ENCODE assay signal across 13 cellular contexts in genomic region chr12:132487311-132487741, GRCh38. TPM values are rescaled to one million over a fixed set of nuclear protein-coding genes. Genes with fewer than 3 reads are reported as not detected.
DNase-seq lines count a peak whose midpoint lies in the region; ATAC-seq, FAIRE-seq and TF ChIP-seq lines count a peak whose summit lies in the region.
"Had no signal": no experiment of that assay in that cellular context is flagged by ENCODE, and none has a peak within 500 bp of the region (broad histone marks: within the 10 kb centered on the region; RNA-seq: fewer than 3 reads in every experiment).

No MANE protein-coding gene starts in this region.

- FAIRE-seq in HepG2 (lab: Jason Lieb, UNC) = no peak
- FAIRE-seq: A549 had no signal

- H3K4me1 ChIP-seq in BLaER1 (peaks cover 85% of the 10 kb centered on the region), HepG2 (ENCODE audit: insufficient read depth, low read length) (peaks cover 27% of the 10 kb centered on the region)

- H3K4me3 ChIP-seq in BLaER1 = no peak overlapping the region
- H3K4me3 ChIP-seq in HepG2 (replicated peaks in 1 of 3; ENCODE audit: insufficient read depth in 1 of 3, low read depth in 2 of 3, low read length in 3 of 3) = no peak overlapping the region
- H3K4me3 ChIP-seq: A549, smooth muscle cell had no signal

- H2AFZ ChIP-seq in HepG2 (ENCODE audit: low read length) = no peak overlapping the region

- peak overlapping the region; percentile 91; the same call in 1 of the 2 replicates for H3K27ac ChIP-seq in BLaER1
- no peak overlapping the region for H3K27ac ChIP-seq in HepG2 (ENCODE audit: extremely low read length, insufficient read depth, low read length)
- H3K27ac ChIP-seq: A549 had no signal

- BruUV-seq in HepG2 (replicated peaks; lab: Mats Ljungman, UMichigan) = no TSS peak

- H3K79me2 ChIP-seq in HepG2 (ENCODE audit: insufficient read depth, low read length) = peaks cover 17% of the 10 kb centered on the region

- POLR2A ChIA-PET in HepG2 (lab: Yijun Ruan, JAX) = no interaction called here

- TF ChIP-seq EP300 in HepG2 (IDR thresholded peaks at IDR 0.05; ENCODE audit: low read depth in 2 of 2, low read length in 2 of 2) = no peak
- TF ChIP-seq EP300 in HepG2 (CRISPR knock-in tag; IDR thresholded peaks at IDR 0.05; ENCODE audit: borderline replicate concordance) = no peak

- no peak for TF ChIP-seq POLR2A in HepG2 (IDR thresholded peaks at IDR 0.05; ENCODE audit: insufficient read depth in 1 of 2, low read depth in 2 of 2, low read length in 2 of 2)

- WGBS in HepG2 (ENCODE audit: low lambda C conversion rate) = 66% methylated on average over 9 of the region's 14 CpGs

- H3K9ac ChIP-seq in BLaER1 (no peak overlapping the region), HepG2 (ENCODE audit: insufficient read depth, low read depth, low read length) (no peak overlapping the region)

- H3K27me3 ChIP-seq in BLaER1 = no peaks in the 10 kb centered on the region
- peaks cover 25 to 67% of the 10 kb centered on the region in 2 experiments for H3K27me3 ChIP-seq in HepG2 (ENCODE audit: control insufficient read depth in 1 of 2, insufficient read depth in 2 of 2, low read length in 2 of 2)

- intact Hi-C loops in HepG2 (cut with micrococcal nuclease; ENCODE audit: unreplicated experiment) = no loop called here

- H3K9me3 ChIP-seq in BLaER1 (no peaks in the 10 kb centered on the region), HepG2 (ENCODE audit: low read length) (no peaks in the 10 kb centered on the region)
- H3K9me3 ChIP-seq: A549 had no signal

- ATAC-seq in HepG2 = no peak
- ATAC-seq in GM18868 (IDR thresholded peaks at IDR 0.05; ENCODE audit: unreplicated experiment) = no peak
- ATAC-seq: A549 had no signal

- H3K36me3 ChIP-seq in BLaER1 = peaks cover 4% of the 10 kb centered on the region; the same call in 1 of the 2 replicates
- peaks cover 0 to 1% of the 10 kb centered on the region in 2 experiments; a peak in 1 of 5 replicates for H3K36me3 ChIP-seq in HepG2 (replicated peaks in 1 of 2; ENCODE audit: control insufficient read depth in 1 of 2, insufficient read depth in 2 of 2, low read length in 2 of 2)

- H4K20me1 ChIP-seq in BLaER1 = peaks cover 21% of the 10 kb centered on the region
- peaks cover 17% of the 10 kb centered on the region for H4K20me1 ChIP-seq in HepG2 (ENCODE audit: insufficient read depth, low read length)

- H3K4me2 ChIP-seq in BLaER1 = peak overlapping the region; percentile 99
- H3K4me2 ChIP-seq in HepG2 (ENCODE audit: low read depth, low read length) = no peak overlapping the region
- H3K4me2 ChIP-seq: A549, smooth muscle cell had no signal

- CTCF ChIA-PET in HepG2 (lab: Yijun Ruan, JAX; ENCODE audit: low intra/inter-chr PET ratio, low total read pairs) = no interaction called here

- in situ Hi-C loops in HepG2 (cut with HindIII; ENCODE audit: extremely low pct_ligation_motif_present, low pct_unique_long_range_greater_than_20kb) = no loop called here

- no peak for TF ChIP-seq RAD21 in HepG2 (CRISPR knock-in tag; IDR thresholded peaks at IDR 0.05)

- TF ChIP-seq CTCF in HepG2 (CRISPR knock-in tag; IDR thresholded peaks at IDR 0.05) = no peak

- DNase-seq in NCI-H345 (lab: John Stamatoyannopoulos, UW) (peak; percentile 21), NCI-H345 treated with DMSO at 0.1 percent for 48 hours (lab: John Stamatoyannopoulos, UW; ENCODE audit: unreplicated experiment) (no peak), NCI-H2171 (lab: John Stamatoyannopoulos, UW) (peak; percentile 71), HepG2 (ENCODE audit: low spot score) (no peak), DMS53 (lab: John Stamatoyannopoulos, UW) (no peak)
- no peak for DNase-seq in stimulated activated naive CD4-positive, alpha-beta T cell (lab: John Stamatoyannopoulos, UW)
- DNase-seq: HCEC 1CT, NCI-H146, SHP77 treated with DMSO at 0.1 percent for 48 hours had no signal

TF ChIP-seq in HepG2, 621 proteins besides CTCF, POLR2A, EP300 and RAD21:
- TF ChIP-seq ZNF549 (CRISPR knock-in tag; IDR thresholded peaks at IDR 0.05) = no peak
- peak; percentile 78 for TF ChIP-seq ZNF263 (CRISPR knock-in tag; IDR thresholded peaks at IDR 0.05)

RNA-seq across cellular contexts. Expression of gene FBRSL1, which starts 2.6 kb away (rescaled TPM):
- total RNA-seq in HepG2 (2016; rRNA removed; fragmentation: Illumina TruSeq; extraction: Trizol) = 3.7 and 7.9 TPM in 2 replicates
- 2.7 and 3.6 TPM in 2 replicates for total RNA-seq in HepG2 (2016; cell fraction: cytosol; rRNA removed; fragmentation: Illumina TruSeq; extraction: Trizol; ENCODE audit: low read depth)
- 5.4 and 6.9 TPM in 2 replicates for total RNA-seq in HepG2 (2016; cell fraction: insoluble cytoplasmic fraction; rRNA removed; fragmentation: Illumina TruSeq; extraction: Trizol)
- 7.0 and 9.3 TPM in 2 replicates for total RNA-seq in HepG2 (2016; cell fraction: membrane; rRNA removed; fragmentation: Illumina TruSeq; extraction: Trizol)
- total RNA-seq in HepG2 (2016; cell fraction: nucleus; rRNA removed; fragmentation: Illumina TruSeq; extraction: Trizol) = 10.9 and 11.0 TPM in 2 replicates
- polyA plus RNA-seq in HepG2 (2011; rRNA removed) = 3.6 and 4.9 TPM in 2 replicates
- polyA plus RNA-seq in HepG2 (2011; cell fraction: cytosol; rRNA removed) = 3.0 and 6.0 TPM in 2 replicates
- 50.9 and 76.3 TPM in 2 replicates for polyA plus RNA-seq in HepG2 (2011; cell fraction: nucleus; rRNA removed)
- 25.5 and 31.0 TPM in 2 replicates for polyA plus RNA-seq in HepG2 (2012)
- polyA plus RNA-seq in HepG2 (2016; cell fraction: cytosol; fragmentation: Illumina TruSeq; extraction: Trizol; ENCODE audit: low read depth) = 5.9 and 6.4 TPM in 2 replicates
- 20.0 and 28.2 TPM in 2 replicates for polyA plus RNA-seq in HepG2 (2016; cell fraction: insoluble cytoplasmic fraction; fragmentation: Illumina TruSeq; extraction: Trizol; ENCODE audit: low read depth)
- polyA plus RNA-seq in HepG2 (2016; cell fraction: membrane; fragmentation: Illumina TruSeq; extraction: Trizol; ENCODE audit: low read depth) = 20.5 and 23.8 TPM in 2 replicates
- 64.1 and 69.3 TPM in 2 replicates for polyA plus RNA-seq in HepG2 (2016; cell fraction: nucleus; fragmentation: Illumina TruSeq; extraction: Trizol; ENCODE audit: insufficient read depth, low read depth)
- polyA minus RNA-seq in HepG2 (2011; rRNA and poly(A)+ RNA removed; ENCODE audit: low replicate concordance) = 3.8 and 7.6 TPM in 2 replicates
- 17.3 and 28.7 TPM in 2 replicates for polyA minus RNA-seq in HepG2 (2011; cell fraction: cytosol; rRNA and poly(A)+ RNA removed)
- 8.5 and 11.2 TPM in 2 replicates for polyA minus RNA-seq in HepG2 (2011; cell fraction: nucleus; rRNA and poly(A)+ RNA removed)

Comparison
In these comparisons a context has a peak if more than half of its experiments do, and no peak if none do; other contexts are left out.
1. DNase-seq: peak in NCI-H345 (single experiment) and NCI-H2171 (single experiment); none in NCI-H345 treated with DMSO at 0.1 percent for 48 hours (single experiment), HepG2 (single experiment), DMS53 (single experiment) and stimulated activated naive CD4-positive, alpha-beta T cell (0 of 6).